ENCODE assay signal across 29 cellular contexts in the genomic region with DNA sequence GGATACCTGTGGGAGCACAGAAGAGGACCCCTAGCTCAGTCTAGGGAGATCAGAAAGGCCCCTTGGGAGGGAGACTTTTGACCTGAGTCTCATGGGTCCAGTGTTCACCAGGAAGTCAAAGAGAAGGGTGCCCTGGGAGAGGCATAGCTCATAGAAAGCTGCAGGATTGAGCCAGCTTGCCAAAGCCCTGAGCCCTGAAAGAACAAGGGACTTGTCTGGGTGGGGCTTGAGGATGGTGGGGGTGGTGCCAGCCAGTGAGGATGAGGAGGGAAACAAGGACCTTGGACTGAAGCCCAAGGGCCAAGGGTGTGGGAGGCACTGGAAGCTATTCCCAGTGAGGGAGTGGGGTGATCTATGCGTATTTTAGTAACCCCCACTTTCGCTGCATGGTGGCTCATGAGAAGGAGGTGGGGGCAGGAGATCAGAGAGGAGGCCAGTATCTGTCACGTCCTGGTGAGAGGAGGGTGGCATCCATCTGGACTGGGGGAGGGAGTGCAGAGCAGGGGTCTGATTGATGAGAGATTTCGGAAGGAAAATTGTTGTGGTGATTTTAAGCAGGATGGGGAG. TPM values are rescaled to one million over a fixed set of nuclear protein-coding genes. Genes with fewer than 3 reads are reported as not detected.
DNase-seq lines count a peak whose midpoint lies in the region; ATAC-seq and TF ChIP-seq lines count a peak whose summit lies in the region.
"Had no signal": no experiment of that assay in that cellular context is flagged by ENCODE, and none has a peak within 500 bp of the region (broad histone marks: within the 10 kb centered on the region; RNA-seq: fewer than 3 reads in every experiment).

No MANE protein-coding gene starts in this region.

- H3K4me1 ChIP-seq in HCT116 (ENCODE audit: control insufficient read depth in 1 of 2, insufficient read depth in 2 of 2, low read length in 2 of 2) = peaks cover 56 to 66% of the 10 kb centered on the region in 2 experiments
- peaks cover 60% of the 10 kb centered on the region for H3K4me1 ChIP-seq in PC-3 (ENCODE audit: insufficient read depth, low read length)
- peaks cover 38% of the 10 kb centered on the region for H3K4me1 ChIP-seq in endodermal cell (ENCODE audit: control insufficient read depth, insufficient read depth, low read length)

- H3K4me3 ChIP-seq in HCT116 (replicated peaks in 1 of 2; ENCODE audit: low read depth in 1 of 2, low read length in 2 of 2) (peak overlapping the region in 1 of 2 experiments; percentile 46; a peak in 1 of 4 replicates), PC-3 (ENCODE audit: low read length) (no peak overlapping the region), endodermal cell (ENCODE audit: low read length) (no peak overlapping the region)
- H3K4me3 ChIP-seq: body of pancreas, GM12878, ovary, SK-N-MC, skin epidermis had no signal

- CTCF ChIA-PET in HCT116 (lab: Charles Lee) (interaction anchor here (1.5 kb wide), 1 partner anchor 71 kb away, joined by 4 read pairs; no protein-coding TSS in a partner anchor), PC-3 (lab: Charles Lee) (no interaction called here)
- CTCF ChIA-PET in activated CD8-positive, alpha-beta memory T cell treated with anti-CD3 and anti-CD28 coated beads, Interleukin-2, amount 10 ng/mL, durations not matched to agents 7 days and 5 days (lab: Charles Lee) = interaction anchor here (1.0 to 2.8 kb wide), 4 partner anchors 9 to 71 kb away, joined by 3 to 12 read pairs (median 4); no protein-coding TSS in a partner anchor

- peaks cover 73% of the 10 kb centered on the region for H3K27me3 Mint-ChIP-seq in endodermal cell (ENCODE audit: insufficient read depth)
- H3K27me3 Mint-ChIP-seq in activated CD8-positive, alpha-beta memory T cell treated with anti-CD3 and anti-CD28 coated beads, Interleukin-2, amount 10 ng/mL, durations not matched to agents 7 days and 5 days = peaks cover 41% of the 10 kb centered on the region

- POLR2A ChIA-PET in HCT116 (lab: Charles Lee) = no interaction called here
- POLR2A ChIA-PET in PC-3 (lab: Charles Lee; ENCODE audit: unreplicated experiment) = no interaction called here

- no peak for TF ChIP-seq POLR2A in HCT116 (IDR thresholded peaks at IDR 0.05; ENCODE audit: borderline replicate concordance, extremely low read depth, insufficient read depth, insufficient read length)

- H3K9me3 Mint-ChIP-seq in endodermal cell = no peaks in the 10 kb centered on the region
- no peaks in the 10 kb centered on the region for H3K9me3 Mint-ChIP-seq in stimulated activated effector memory CD8-positive, alpha-beta T cell treated with anti-CD3 and anti-CD28 coated beads, Interleukin-12 subunit alpha, Interleukin-12 subunit beta, amount 100 ng/mL, for 72 hours
- H3K9me3 Mint-ChIP-seq in activated CD8-positive, alpha-beta memory T cell treated with anti-CD3 and anti-CD28 coated beads, Interleukin-2, amount 10 ng/mL, durations not matched to agents 7 days and 5 days (ENCODE audit: low read depth) = no peaks in the 10 kb centered on the region
- H3K9me3 Mint-ChIP-seq: CD14-positive monocyte, nephron, type B pancreatic cell had no signal

- H3K9me2 ChIP-seq in HCT116 (ENCODE audit: insufficient read depth) = no peaks in the 10 kb centered on the region
- no peaks in the 10 kb centered on the region for H3K9me2 ChIP-seq in PC-3 (replicated peaks; ENCODE audit: low read length)

- H3K27ac ChIP-seq in HCT116 (ENCODE audit: low read depth, low read length) (peak overlapping the region; percentile 21; the same call in 1 of the 2 replicates), PC-3 (ENCODE audit: low read length) (no peak overlapping the region), endodermal cell (ENCODE audit: low read depth, low read length) (no peak overlapping the region)
- H3K27ac ChIP-seq: ovary, SK-N-MC, skin epidermis had no signal

- TF ChIP-seq CTCF in HCT116 (IDR thresholded peaks at IDR 0.05 in 2 of 3, conservative IDR thresholded peaks at IDR 0.05 in 1 of 3; ENCODE audit: borderline replicate concordance in 1 of 3, insufficient read depth in 1 of 3, low read depth in 2 of 3, low read length in 2 of 3) (no peak), PC-3 (conservative IDR thresholded peaks at IDR 0.05; ENCODE audit: low read depth, low read length) (no peak), endodermal cell (conservative IDR thresholded peaks at IDR 0.05) (no peak)

- H3K36me3 Mint-ChIP-seq in endodermal cell (ENCODE audit: low read depth) = no peaks in the 10 kb centered on the region
- no peaks in the 10 kb centered on the region for H3K36me3 Mint-ChIP-seq in stimulated activated effector memory CD8-positive, alpha-beta T cell treated with anti-CD3 and anti-CD28 coated beads, Interleukin-12 subunit alpha, Interleukin-12 subunit beta, amount 100 ng/mL, for 72 hours
- H3K36me3 Mint-ChIP-seq in activated CD8-positive, alpha-beta memory T cell treated with anti-CD3 and anti-CD28 coated beads, Interleukin-2, amount 10 ng/mL, durations not matched to agents 7 days and 5 days = no peaks in the 10 kb centered on the region
- H3K36me3 Mint-ChIP-seq: CD14-positive monocyte, type B pancreatic cell had no signal

- H3K9ac ChIP-seq in HCT116 (ENCODE audit: low read length) = no peak overlapping the region; the same call in 1 of the 2 replicates
- H3K9ac ChIP-seq in PC-3 (ENCODE audit: low read length) = no peak overlapping the region
- H3K9ac ChIP-seq in endodermal cell (ENCODE audit: extremely low read depth, low read length, poor library complexity, severe bottlenecking) = no peak overlapping the region

- H3K9me3 ChIP-seq in HCT116 (ENCODE audit: control insufficient read depth in 1 of 2, insufficient read depth in 1 of 2, low read depth in 1 of 2, low read length in 2 of 2) = no peaks in the 10 kb centered on the region
- no peaks in the 10 kb centered on the region for H3K9me3 ChIP-seq in PC-3 (ENCODE audit: low read length)
- H3K9me3 ChIP-seq in endodermal cell (ENCODE audit: control insufficient read depth, low read length) = no peaks in the 10 kb centered on the region
- H3K9me3 ChIP-seq: body of pancreas, ovary had no signal

- no peaks in the 10 kb centered on the region for H3K36me3 ChIP-seq in HCT116 (ENCODE audit: control insufficient read depth in 1 of 2, insufficient read depth in 2 of 2, low read length in 2 of 2)
- no peaks in the 10 kb centered on the region for H3K36me3 ChIP-seq in PC-3 (ENCODE audit: low read depth, low read length)
- no peaks in the 10 kb centered on the region for H3K36me3 ChIP-seq in endodermal cell (ENCODE audit: control insufficient read depth, insufficient read depth, low read length)
- H3K36me3 ChIP-seq: ovary had no signal

- H3K4me3 Mint-ChIP-seq in endodermal cell = no peak overlapping the region
- no peak overlapping the region for H3K4me3 Mint-ChIP-seq in stimulated activated effector memory CD8-positive, alpha-beta T cell treated with anti-CD3 and anti-CD28 coated beads, Interleukin-12 subunit alpha, Interleukin-12 subunit beta, amount 100 ng/mL, for 72 hours
- no peak overlapping the region for H3K4me3 Mint-ChIP-seq in activated CD8-positive, alpha-beta memory T cell treated with anti-CD3 and anti-CD28 coated beads, Interleukin-2, amount 10 ng/mL, durations not matched to agents 7 days and 5 days
- H3K4me3 Mint-ChIP-seq: nephron, T-helper 17 cell had no signal

- intact Hi-C loops in HCT116 (cut with micrococcal nuclease) = no loop called here
- intact Hi-C loops in PC-3 (cut with micrococcal nuclease) = loop anchor here (2.0 kb wide), 1 partner anchor 111 kb away; no protein-coding TSS in a partner anchor

- H4K20me1 ChIP-seq in HCT116 (ENCODE audit: insufficient read depth) = no peaks in the 10 kb centered on the region
- no peaks in the 10 kb centered on the region for H4K20me1 ChIP-seq in PC-3 (ENCODE audit: low read length)

- no peak for DNase-seq in HCT116 (ENCODE audit: low read depth, low spot score)
- DNase-seq in PC-3 = no peak
- peak; percentile 49 for DNase-seq in endodermal cell
- DNase-seq in stimulated activated effector memory CD8-positive, alpha-beta T cell treated with anti-CD3 and anti-CD28 coated beads, Interleukin-12 subunit alpha, Interleukin-12 subunit beta, amount 100 ng/mL, for 72 hours (ENCODE audit: low spot score in 2 of 2) = no peak
- DNase-seq in mucosa of gallbladder (ENCODE audit: low spot score) = no peak
- no peak for DNase-seq in activated CD8-positive, alpha-beta memory T cell treated with anti-CD3 and anti-CD28 coated beads, Interleukin-2, amount 10 ng/mL, durations not matched to agents 7 days and 5 days
- DNase-seq: activated CD4-positive, alpha-beta T cell treated with anti-CD3 and anti-CD28 coated beads for 4 hours; activated CD8-positive, alpha-beta memory T cell treated with anti-CD3 and anti-CD28 coated beads for 24 hours; activated gamma-delta T cell treated with Interleukin-2 at 50 U/mL for 16 hours; activated T-cell treated with anti-CD3 and anti-CD28 coated beads, Interleukin-2, amount 50 U/mL, for 1 hour; body of pancreas; EL; NCI-H146; NCI-H526 treated with DMSO at 0.1 percent for 48 hours; ovary; retina; stimulated activated CD4-positive, alpha-beta T cell treated with anti-CD3 and anti-CD28 coated beads, Interleukin-1b, Interleukin-23, amount 100 ng/mL, for 48 hours; stimulated activated CD8-positive, alpha-beta memory T cell treated with anti-CD3 and anti-CD28 coated beads, Interleukin-4, amount 100 ng/mL, for 48 hours; T-helper 17 cell had no signal

- WGBS in endodermal cell (ENCODE audit: insufficient coverage in 1 of 2, insufficient read length in 1 of 2), 2 experiments = 73 to 80% methylated on average over 4 of the region's 4 CpGs

- H3K27me3 ChIP-seq in HCT116 (ENCODE audit: insufficient read depth, low read length) = no peaks in the 10 kb centered on the region
- no peaks in the 10 kb centered on the region for H3K27me3 ChIP-seq in PC-3 (ENCODE audit: low read length)
- peaks cover 9% of the 10 kb centered on the region for H3K27me3 ChIP-seq in endodermal cell (ENCODE audit: control insufficient read depth, insufficient read depth, low read length, poor library complexity, severe bottlenecking)
- H3K27me3 ChIP-seq: body of pancreas, ovary had no signal

- H3F3A ChIP-seq in PC-3 (ENCODE audit: low read length, unreplicated experiment) = no peaks in the 10 kb centered on the region

- H2AFZ ChIP-seq in HCT116 (ENCODE audit: low read depth, low read length, poor library complexity, severe bottlenecking) (no peak overlapping the region), PC-3 (ENCODE audit: low read length) (no peak overlapping the region)

- no TSS peak for BruUV-seq in HCT116 (replicated peaks; lab: Mats Ljungman, UMichigan)
- BruUV-seq in PC-3 (replicated peaks; lab: Mats Ljungman, UMichigan) = no TSS peak

- peaks cover 69% of the 10 kb centered on the region for H3K4me1 Mint-ChIP-seq in endodermal cell
- H3K4me1 Mint-ChIP-seq in stimulated activated effector memory CD8-positive, alpha-beta T cell treated with anti-CD3 and anti-CD28 coated beads, Interleukin-12 subunit alpha, Interleukin-12 subunit beta, amount 100 ng/mL, for 72 hours = peaks cover 31% of the 10 kb centered on the region
- peaks cover 25% of the 10 kb centered on the region for H3K4me1 Mint-ChIP-seq in activated CD8-positive, alpha-beta memory T cell treated with anti-CD3 and anti-CD28 coated beads, Interleukin-2, amount 10 ng/mL, durations not matched to agents 7 days and 5 days

- no peak for TF ChIP-seq RAD21 in HCT116 (IDR thresholded peaks at IDR 0.05; ENCODE audit: low read depth)

- H3K79me2 ChIP-seq in HCT116 (ENCODE audit: insufficient read depth, low read length) (no peaks in the 10 kb centered on the region), PC-3 (ENCODE audit: low read length) (no peaks in the 10 kb centered on the region)

- H3K4me2 ChIP-seq in HCT116 (ENCODE audit: low read length) = peak overlapping the region; percentile 75
- H3K4me2 ChIP-seq in PC-3 (ENCODE audit: low read length) = peak overlapping the region; percentile 71; the same call in 1 of the 2 replicates

- H3K27ac Mint-ChIP-seq in endodermal cell = no peak overlapping the region
- H3K27ac Mint-ChIP-seq in stimulated activated effector memory CD8-positive, alpha-beta T cell treated with anti-CD3 and anti-CD28 coated beads, Interleukin-12 subunit alpha, Interleukin-12 subunit beta, amount 100 ng/mL, for 72 hours = peak overlapping the region; percentile 20
- H3K27ac Mint-ChIP-seq in activated CD8-positive, alpha-beta memory T cell treated with anti-CD3 and anti-CD28 coated beads, Interleukin-2, amount 10 ng/mL, durations not matched to agents 7 days and 5 days = no peak overlapping the region
- H3K27ac Mint-ChIP-seq: CD14-positive monocyte, nephron, T-helper 17 cell had no signal

- RAD21 ChIA-PET in HCT116 (lab: Charles Lee; ENCODE audit: low non-redundant PET in 1 of 2, low total read pairs in 2 of 2, uncharacterized antibody in 2 of 2, unreplicated experiment in 2 of 2) = no interaction called here

- no peak for ATAC-seq in HCT116
- no peak for ATAC-seq in PC-3
- ATAC-seq in stimulated activated effector memory CD8-positive, alpha-beta T cell treated with anti-CD3 and anti-CD28 coated beads, Interleukin-12 subunit alpha, Interleukin-12 subunit beta, amount 100 ng/mL, for 72 hours = no peak
- ATAC-seq in activated CD8-positive, alpha-beta memory T cell treated with anti-CD3 and anti-CD28 coated beads, Interleukin-2, amount 10 ng/mL, durations not matched to agents 7 days and 5 days = no peak
- no peak for ATAC-seq in GM18861 (IDR thresholded peaks at IDR 0.05; ENCODE audit: unreplicated experiment)
- ATAC-seq: GM12878, T-helper 17 cell had no signal

RNA-seq across cellular contexts. Expression of gene DMBX1, which starts 28.4 kb away (rescaled TPM):
- total RNA-seq in HCT116 (2021; ENCODE audit: unreplicated experiment) = 4.3 TPM
- 4.1 and 5.3 TPM in 2 replicates for polyA plus RNA-seq in HCT116 (2012)
- 1.7 and 2.4 TPM in 2 replicates for total RNA-seq in PC-3 (2014; rRNA removed)
- total RNA-seq in endodermal cell = 10 to 100 TPM in 1 of 2 donors, 1 to 10 TPM in 1; 5.7 to 16.6 TPM
- polyA plus RNA-seq in endodermal cell (2013, experiment 1 of 2) = 3.0 TPM
- 3.4 TPM for polyA plus RNA-seq in endodermal cell (2013, experiment 2 of 2)
- not detected for total RNA-seq in mucosa of gallbladder
- total RNA-seq in activated CD8-positive, alpha-beta memory T cell treated with anti-CD3 and anti-CD28 coated beads, Interleukin-2, amount 10 ng/mL, durations not matched to agents 7 days and 5 days = under 1 TPM in 1 of 2 experiments, not detected in 1; 0.15 TPM
- total RNA-seq: body of pancreas, GM12878, LHCN-M2, ovary, T-helper 17 cell had no signal
- polyA plus RNA-seq: CD14-positive monocyte, ovary had no signal

RNA-seq across cellular contexts. Expression of gene KNCN, which starts 33.4 kb away (rescaled TPM):
- total RNA-seq in HCT116 (2021; ENCODE audit: unreplicated experiment) = not detected
- not detected in 2 replicates for polyA plus RNA-seq in HCT116 (2012)
- total RNA-seq in PC-3 (2014; rRNA removed) = not detected in 2 replicates
- total RNA-seq in endodermal cell = not detected
- polyA plus RNA-seq in endodermal cell (2013, experiment 1 of 2) = 0.18 TPM
- polyA plus RNA-seq in endodermal cell (2013, experiment 2 of 2) = not detected
- not detected for total RNA-seq in mucosa of gallbladder
- total RNA-seq in activated CD8-positive, alpha-beta memory T cell treated with anti-CD3 and anti-CD28 coated beads, Interleukin-2, amount 10 ng/mL, durations not matched to agents 7 days and 5 days = not detected
- total RNA-seq: body of pancreas, cerebellum, GM12878, LHCN-M2, lower leg skin, T-helper 17 cell had no signal
- polyA plus RNA-seq: CD14-positive monocyte, GM12878, ovary had no signal
